Comparison of ENCODE assay signal across 8 cellular contexts in genomic region chr11:13487661-13488030, GRCh38. TPM values are rescaled to one million over a fixed set of nuclear protein-coding genes. Genes with fewer than 3 reads are reported as not detected.
DNase-seq lines count a peak whose midpoint lies in the region; ATAC-seq, FAIRE-seq and TF ChIP-seq lines count a peak whose summit lies in the region.

No MANE protein-coding gene starts in this region.

- peak in 3 of 4 donors; percentile 7 to 39 (median 8) for TF ChIP-seq CTCF in right lobe of liver (IDR thresholded peaks at IDR 0.05)

- peak overlapping the region; percentile 67 for H3K27ac Mint-ChIP-seq in activated T-helper 1 cell treated with anti-CD3 and anti-CD28 coated beads, Interleukin-12 subunit alpha, Interleukin-12 subunit beta, Interleukin-2, Interleukin-4 antibody, amounts not matched to agents 30 ng/mL and 10 ng/mL and 1 ng/mL, durations not matched to agents 14 hours and 24 hours and 36 hours

- no peaks in the 10 kb centered on the region for H3K4me1 ChIP-seq in right lobe of liver

- H3K36me3 ChIP-seq in right lobe of liver, result no peaks in the 10 kb centered on the region

- DNase-seq in AG08396 (ENCODE audit: low spot score) (peak; percentile 22), GM12892 (ENCODE audit: insufficient read length) (no peak), HT-29 (ENCODE audit: low spot score) (peak; percentile 58), right lobe of liver (no peak), NCI-H1105 (lab: John Stamatoyannopoulos, UW) (no peak)
- no peak for DNase-seq in activated T-helper 1 cell treated with anti-CD3 and anti-CD28 coated beads, Interleukin-12 subunit alpha, Interleukin-12 subunit beta, Interleukin-2, Interleukin-4 antibody, amounts not matched to agents 30 ng/mL and 10 ng/mL and 1 ng/mL, durations not matched to agents 14 hours and 24 hours and 36 hours (ENCODE audit: low spot score)
- DNase-seq in effector CD8-positive, alpha-beta T cell (lab: John Stamatoyannopoulos, UW), result no peak

- peaks cover 9% of the 10 kb centered on the region for H3K4me1 Mint-ChIP-seq in activated T-helper 1 cell treated with anti-CD3 and anti-CD28 coated beads, Interleukin-12 subunit alpha, Interleukin-12 subunit beta, Interleukin-2, Interleukin-4 antibody, amounts not matched to agents 30 ng/mL and 10 ng/mL and 1 ng/mL, durations not matched to agents 14 hours and 24 hours and 36 hours (ENCODE audit: low read depth)

- no peaks in the 10 kb centered on the region for H3K36me3 Mint-ChIP-seq in activated T-helper 1 cell treated with anti-CD3 and anti-CD28 coated beads, Interleukin-12 subunit alpha, Interleukin-12 subunit beta, Interleukin-2, Interleukin-4 antibody, amounts not matched to agents 30 ng/mL and 10 ng/mL and 1 ng/mL, durations not matched to agents 14 hours and 24 hours and 36 hours (ENCODE audit: low read depth)

- no peak overlapping the region for H3K27ac ChIP-seq in right lobe of liver

- TF ChIP-seq POLR2A in GM12892 (IDR thresholded peaks at IDR 0.05; ENCODE audit: low read depth, low read length) (no peak), right lobe of liver (IDR thresholded peaks at IDR 0.05) (no peak)

- intact Hi-C loops in activated T-helper 1 cell treated with anti-CD3 and anti-CD28 coated beads, Interleukin-12 subunit alpha, Interleukin-12 subunit beta, Interleukin-2, Interleukin-4 antibody, amounts not matched to agents 30 ng/mL and 10 ng/mL and 1 ng/mL, durations not matched to agents 14 hours and 24 hours and 36 hours (cut with micrococcal nuclease), result loop anchor here (2.0 kb wide), 1 partner anchor 761 kb away; no protein-coding TSS in a partner anchor
- intact Hi-C loops in right lobe of liver (cut with DNase I), result no loop called here

- ATAC-seq in right lobe of liver, result peak; percentile 77 to 89 (median 88)
- ATAC-seq in GM18868 (IDR thresholded peaks at IDR 0.05; ENCODE audit: unreplicated experiment), result no peak

- H3K4me3 Mint-ChIP-seq in activated T-helper 1 cell treated with anti-CD3 and anti-CD28 coated beads, Interleukin-12 subunit alpha, Interleukin-12 subunit beta, Interleukin-2, Interleukin-4 antibody, amounts not matched to agents 30 ng/mL and 10 ng/mL and 1 ng/mL, durations not matched to agents 14 hours and 24 hours and 36 hours, result peak overlapping the region; percentile 72

- no peaks in the 10 kb centered on the region for H3K27me3 ChIP-seq in right lobe of liver

- no peaks in the 10 kb centered on the region for H3K9me3 ChIP-seq in right lobe of liver

- WGBS in right lobe of liver (ENCODE audit: insufficient coverage, low coverage, low lambda C conversion rate, missing lambda C conversion rate), result 61% methylated on average over 5 of the region's 5 CpGs

- no peaks in the 10 kb centered on the region for H3K27me3 Mint-ChIP-seq in activated T-helper 1 cell treated with anti-CD3 and anti-CD28 coated beads, Interleukin-12 subunit alpha, Interleukin-12 subunit beta, Interleukin-2, Interleukin-4 antibody, amounts not matched to agents 30 ng/mL and 10 ng/mL and 1 ng/mL, durations not matched to agents 14 hours and 24 hours and 36 hours (ENCODE audit: insufficient read depth)

- peak; percentile 79 for FAIRE-seq in GM12892 (lab: Jason Lieb, UNC)

- H3K9me3 Mint-ChIP-seq in activated T-helper 1 cell treated with anti-CD3 and anti-CD28 coated beads, Interleukin-12 subunit alpha, Interleukin-12 subunit beta, Interleukin-2, Interleukin-4 antibody, amounts not matched to agents 30 ng/mL and 10 ng/mL and 1 ng/mL, durations not matched to agents 14 hours and 24 hours and 36 hours, result no peaks in the 10 kb centered on the region

- H3K4me3 ChIP-seq in right lobe of liver, result peak overlapping the region in 2 of 3 donors; percentile 32 to 43

RNA-seq across cellular contexts. Expression of gene PTH, which starts 8.2 kb away (rescaled TPM):
- polyA plus RNA-seq in GM12892 (2012; ENCODE audit: missing spikeins), result not detected
- not detected in 2 replicates for total RNA-seq in HT-29 (2014; rRNA removed; shearing (Covaris generic))
- not detected in 2 replicates for total RNA-seq in activated T-helper 1 cell treated with anti-CD3 and anti-CD28 coated beads, Interleukin-12 subunit alpha, Interleukin-12 subunit beta, Interleukin-2, Interleukin-4 antibody, amounts not matched to agents 30 ng/mL and 10 ng/mL and 1 ng/mL, durations not matched to agents 14 hours and 24 hours and 36 hours
- not detected for total RNA-seq in right lobe of liver

RNA-seq across cellular contexts. Expression of gene BTBD10, which starts 24.6 kb away (rescaled TPM):
- 21.4 TPM for polyA plus RNA-seq in GM12892 (2012; ENCODE audit: missing spikeins)
- 26.0 and 29.8 TPM in 2 replicates for total RNA-seq in HT-29 (2014; rRNA removed; shearing (Covaris generic))
- 21.2 and 21.9 TPM in 2 replicates for total RNA-seq in activated T-helper 1 cell treated with anti-CD3 and anti-CD28 coated beads, Interleukin-12 subunit alpha, Interleukin-12 subunit beta, Interleukin-2, Interleukin-4 antibody, amounts not matched to agents 30 ng/mL and 10 ng/mL and 1 ng/mL, durations not matched to agents 14 hours and 24 hours and 36 hours
- 10 to 100 TPM in 1 of 6 experiments, 1 to 10 TPM in 5; 4.8 to 11.0 (median 7.3) TPM for total RNA-seq in right lobe of liver

Comparison
In these comparisons a context has a peak if more than half of its experiments do, and no peak if none do; other contexts are left out.
1. DNase-seq: peak in AG08396 (single experiment) and HT-29 (single experiment); none in GM12892 (single experiment), activated T-helper 1 cell treated with anti-CD3 and anti-CD28 coated beads, Interleukin-12 subunit alpha, Interleukin-12 subunit beta, Interleukin-2, Interleukin-4 antibody, amounts not matched to agents 30 ng/mL and 10 ng/mL and 1 ng/mL, durations not matched to agents 14 hours and 24 hours and 36 hours (single experiment), right lobe of liver (0 of 3), NCI-H1105 (single experiment) and effector CD8-positive, alpha-beta T cell (single experiment).